Comparison of ENCODE assay signal across 8 cellular contexts in the genomic region with DNA sequence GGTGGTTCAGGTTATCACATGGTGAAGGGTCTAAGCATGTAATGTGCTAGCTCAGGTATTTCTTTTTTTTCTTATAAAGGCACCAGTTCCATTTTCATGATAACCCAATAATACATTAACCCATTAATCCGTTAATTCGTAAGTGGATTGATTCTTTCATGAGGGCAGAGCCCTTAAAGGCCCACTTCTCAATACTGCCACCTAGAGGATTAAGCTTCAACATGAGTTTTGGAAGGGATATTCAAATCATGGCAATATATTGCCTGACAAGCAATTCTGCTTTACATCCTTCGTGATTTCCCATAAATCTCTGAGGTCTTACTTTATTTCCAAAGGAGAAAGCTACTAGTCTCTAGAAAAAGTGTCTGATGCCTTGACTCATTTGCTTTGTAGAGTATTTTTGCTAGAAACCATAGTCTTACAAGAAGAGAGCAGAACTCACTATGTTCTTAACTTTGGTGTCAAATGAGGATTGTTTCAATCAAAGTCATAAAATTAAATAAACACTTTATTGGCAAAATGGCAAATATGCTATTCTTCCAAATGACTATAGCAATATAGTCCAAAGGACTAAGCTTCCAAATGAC.
DNase-seq lines count a peak whose midpoint lies in the region; ATAC-seq and TF ChIP-seq lines count a peak whose summit lies in the region.

No MANE protein-coding gene starts in this region.

- H3K27ac ChIP-seq in Karpas-422 (ENCODE audit: low read length) = no peak overlapping the region

- H3K9ac ChIP-seq in Karpas-422 (ENCODE audit: low read length) = no peak overlapping the region

- POLR2A ChIA-PET in BJ (lab: Charles Lee) = no interaction called here

- ATAC-seq in HG03280 (IDR thresholded peaks at IDR 0.05; ENCODE audit: unreplicated experiment) = no peak

- no peaks in the 10 kb centered on the region for H3K79me2 ChIP-seq in Karpas-422 (ENCODE audit: low read length)

- H3K4me3 ChIP-seq in BJ (ENCODE audit: low read depth, low read length) (no peak overlapping the region), Karpas-422 (ENCODE audit: low read length) (no peak overlapping the region), retinal pigment epithelial cell (ENCODE audit: low read length) (no peak overlapping the region)

- H3K27me3 ChIP-seq in BJ (ENCODE audit: control insufficient read depth, insufficient read depth, low read length) = no peaks in the 10 kb centered on the region; the same call in 1 of the 2 replicates
- no peaks in the 10 kb centered on the region for H3K27me3 ChIP-seq in Karpas-422 (ENCODE audit: low read length)

- DNase-seq in BJ (ENCODE audit: low read depth) (no peak), GM19240 (ENCODE audit: insufficient read length, low spot score) (peak; percentile 11), Karpas-422 (peak; percentile 86), RPMI7951 (ENCODE audit: low read depth) (peak; percentile 58), fibroblast of gingiva (ENCODE audit: low read depth) (peak; percentile 45), retinal pigment epithelial cell (ENCODE audit: low read depth) (no peak)
- DNase-seq in activated naive CD4-positive, alpha-beta T cell (lab: John Stamatoyannopoulos, UW) = no peak

- no peaks in the 10 kb centered on the region for H4K20me1 ChIP-seq in Karpas-422 (ENCODE audit: insufficient read depth, low read depth, low read length)

- TF ChIP-seq CTCF in BJ (IDR thresholded peaks at IDR 0.05; ENCODE audit: insufficient read depth, low read depth, low read length) = peak; percentile 80
- peak; percentile 86 for TF ChIP-seq CTCF in retinal pigment epithelial cell (conservative IDR thresholded peaks at IDR 0.05; ENCODE audit: low read depth, low read length)

- no peak overlapping the region for H2AFZ ChIP-seq in Karpas-422 (ENCODE audit: low read length)

- H3K36me3 ChIP-seq in BJ (ENCODE audit: control insufficient read depth, insufficient read depth, low read length) (no peaks in the 10 kb centered on the region), Karpas-422 (ENCODE audit: insufficient read depth, low read length) (no peaks in the 10 kb centered on the region)

- H3K9me3 ChIP-seq in Karpas-422 (ENCODE audit: low read length) = no peaks in the 10 kb centered on the region

- CTCF ChIA-PET in BJ (lab: Yijun Ruan, JAX) = interaction anchor here (0.8 to 4.1 kb wide), 28 partner anchors 10 to 430 kb away, joined by 3 to 20 read pairs (median 5); no protein-coding TSS in a partner anchor

- no peaks in the 10 kb centered on the region for H3K4me1 ChIP-seq in Karpas-422 (ENCODE audit: low read length)

- no peak overlapping the region for H3K4me2 ChIP-seq in Karpas-422 (ENCODE audit: low read depth, low read length, poor library complexity, severe bottlenecking)

- no peaks in the 10 kb centered on the region for H3K9me2 ChIP-seq in Karpas-422 (replicated peaks; ENCODE audit: insufficient read depth, low read length)

Comparison
In these comparisons a context has a peak if more than half of its experiments do, and no peak if none do; other contexts are left out.
1. DNase-seq: peak in GM19240 (single experiment), Karpas-422 (single experiment), RPMI7951 (single experiment) and fibroblast of gingiva (single experiment); none in BJ (single experiment), retinal pigment epithelial cell (single experiment) and activated naive CD4-positive, alpha-beta T cell (0 of 4).